ENCODE assay signal across 13 cellular contexts in the genomic region with DNA sequence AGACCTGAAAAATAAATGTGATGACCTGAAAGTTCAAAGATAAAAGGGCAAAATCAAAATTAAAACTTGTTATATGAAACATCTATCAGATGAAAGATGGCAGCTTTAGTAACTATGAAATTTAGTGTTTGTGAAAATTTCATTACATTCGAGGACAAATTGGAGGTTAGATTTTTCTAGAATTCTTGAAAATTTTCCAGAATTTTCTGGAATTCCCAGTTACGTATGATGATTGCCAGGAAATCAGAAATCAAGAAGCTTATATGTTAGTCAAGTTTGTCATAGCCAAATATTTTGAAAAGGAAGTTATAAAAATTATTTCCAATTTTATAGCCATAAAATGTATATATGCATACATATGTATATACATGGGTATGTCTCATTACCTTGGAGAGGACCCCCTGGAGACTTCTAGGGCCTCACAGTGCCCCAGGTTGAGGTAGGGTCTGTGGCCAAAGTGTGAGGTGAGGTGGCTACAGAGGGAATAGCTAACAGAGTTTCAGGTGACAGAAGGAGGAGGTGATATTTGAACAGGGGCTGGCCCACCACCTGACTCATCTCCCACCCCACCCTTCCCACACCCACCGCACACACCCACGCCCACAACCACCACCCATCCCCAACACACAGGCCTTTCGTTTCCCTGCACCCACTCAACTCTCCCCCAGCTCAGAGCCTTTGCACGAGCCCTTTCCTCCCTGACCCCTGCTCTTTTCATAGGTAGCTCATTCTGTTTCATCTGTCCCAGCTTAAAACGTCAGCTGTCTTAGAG. TPM values are rescaled to one million over a fixed set of nuclear protein-coding genes. Genes with fewer than 3 reads are reported as not detected.
DNase-seq lines count a peak whose midpoint lies in the region; ATAC-seq and TF ChIP-seq lines count a peak whose summit lies in the region.
"Had no signal": no experiment of that assay in that cellular context is flagged by ENCODE, and none has a peak within 500 bp of the region (broad histone marks: within the 10 kb centered on the region; RNA-seq: fewer than 3 reads in every experiment).

No MANE protein-coding gene starts in this region.

- H3K4me3 Mint-ChIP-seq in activated CD4-positive, alpha-beta T cell treated with anti-CD3 and anti-CD28 coated beads, Interleukin-2, amount 10 ng/mL, durations not matched to agents 7 days and 5 days = no peak overlapping the region
- H3K4me3 Mint-ChIP-seq in activated naive CD8-positive, alpha-beta T cell treated with anti-CD3 and anti-CD28 coated beads for 36 hours = no peak overlapping the region
- H3K4me3 Mint-ChIP-seq: type B pancreatic cell had no signal

- CTCF ChIA-PET in activated CD4-positive, alpha-beta T cell treated with anti-CD3 and anti-CD28 coated beads, Interleukin-2, amount 10 ng/mL, durations not matched to agents 7 days and 5 days (lab: Charles Lee) = interaction anchor here (1.1 to 4.9 kb wide), 12 partner anchors 9 to 379 kb away, joined by 3 to 42 read pairs (median 5); partner anchors contain the start of genes SLC29A3 and VSIR

- peaks cover 52% of the 10 kb centered on the region for H3K4me1 Mint-ChIP-seq in activated CD4-positive, alpha-beta T cell treated with anti-CD3 and anti-CD28 coated beads, Interleukin-2, amount 10 ng/mL, durations not matched to agents 7 days and 5 days
- peaks cover 45% of the 10 kb centered on the region for H3K4me1 Mint-ChIP-seq in activated naive CD8-positive, alpha-beta T cell treated with anti-CD3 and anti-CD28 coated beads for 36 hours

- no peak overlapping the region for H3K4me3 ChIP-seq in left lung
- H3K4me3 ChIP-seq: skin epidermis had no signal

- TF ChIP-seq CTCF in GM13976 (IDR thresholded peaks at IDR 0.05; ENCODE audit: borderline replicate concordance, control extremely low read depth, extremely low read depth, insufficient read depth, missing control alignments) = no peak
- TF ChIP-seq CTCF in left lung (IDR thresholded peaks at IDR 0.05) = no peak

- ATAC-seq in left lung (no peak), HG03097 (IDR thresholded peaks at IDR 0.05; ENCODE audit: low FRiP score, unreplicated experiment) (no peak)

- no peaks in the 10 kb centered on the region for H3K36me3 Mint-ChIP-seq in activated CD4-positive, alpha-beta T cell treated with anti-CD3 and anti-CD28 coated beads, Interleukin-2, amount 10 ng/mL, durations not matched to agents 7 days and 5 days (ENCODE audit: low read depth)
- no peaks in the 10 kb centered on the region for H3K36me3 Mint-ChIP-seq in activated naive CD8-positive, alpha-beta T cell treated with anti-CD3 and anti-CD28 coated beads for 36 hours
- H3K36me3 Mint-ChIP-seq: type B pancreatic cell had no signal

- H3K4me1 ChIP-seq in left lung = peaks cover 4 to 68% of the 10 kb centered on the region in 2 donors
- H3K4me1 ChIP-seq: Caco-2 had no signal

- peak overlapping the region; percentile 66 for H3K27ac Mint-ChIP-seq in activated CD4-positive, alpha-beta T cell treated with anti-CD3 and anti-CD28 coated beads, Interleukin-2, amount 10 ng/mL, durations not matched to agents 7 days and 5 days
- H3K27ac Mint-ChIP-seq in activated naive CD8-positive, alpha-beta T cell treated with anti-CD3 and anti-CD28 coated beads for 36 hours = peak overlapping the region; percentile 66
- H3K27ac Mint-ChIP-seq: type B pancreatic cell had no signal

- no peaks in the 10 kb centered on the region for H3K27me3 ChIP-seq in left lung

- no peaks in the 10 kb centered on the region for H3K27me3 Mint-ChIP-seq in activated CD4-positive, alpha-beta T cell treated with anti-CD3 and anti-CD28 coated beads, Interleukin-2, amount 10 ng/mL, durations not matched to agents 7 days and 5 days
- no peaks in the 10 kb centered on the region for H3K27me3 Mint-ChIP-seq in activated naive CD8-positive, alpha-beta T cell treated with anti-CD3 and anti-CD28 coated beads for 36 hours
- H3K27me3 Mint-ChIP-seq: type B pancreatic cell had no signal

- no peak overlapping the region for H3K27ac ChIP-seq in left lung

- intact Hi-C loops in left lung (cut with DNase I) = loop anchor here in 1 of 2 donors (10.0 kb wide), 1 partner anchor 303 kb away; the partner anchor contains the start of gene CDH23

- no peaks in the 10 kb centered on the region for H3K9me3 Mint-ChIP-seq in activated CD4-positive, alpha-beta T cell treated with anti-CD3 and anti-CD28 coated beads, Interleukin-2, amount 10 ng/mL, durations not matched to agents 7 days and 5 days
- H3K9me3 Mint-ChIP-seq in activated naive CD8-positive, alpha-beta T cell treated with anti-CD3 and anti-CD28 coated beads for 36 hours = no peaks in the 10 kb centered on the region
- H3K9me3 Mint-ChIP-seq: type B pancreatic cell had no signal

- POLR2A ChIA-PET in activated CD4-positive, alpha-beta T cell treated with anti-CD3 and anti-CD28 coated beads, Interleukin-2, amount 10 ng/mL, durations not matched to agents 7 days and 5 days (lab: Charles Lee) = interaction anchor here (0.5 kb wide), 1 partner anchor 21 kb away, joined by 3 read pairs; no protein-coding TSS in a partner anchor

- in situ Hi-C loops in GM13976 (cut with MboI; ENCODE audit: low sequenced_read_pairs, unreplicated experiment) (no loop called here), G401 (cut with HindIII; ENCODE audit: low sequenced_read_pairs) (no loop called here)

- DNase-seq in GM13976 (ENCODE audit: low spot score) (peak; percentile 73), left lung (no peak), G401 (ENCODE audit: low spot score) (no peak), NCI-H1694 (lab: John Stamatoyannopoulos, UW) (no peak)
- peak; percentile 36 for DNase-seq in activated CD4-positive, alpha-beta T cell treated with anti-CD3 and anti-CD28 coated beads, Interleukin-2, amount 10 ng/mL, durations not matched to agents 7 days and 5 days
- peak; percentile 75 for DNase-seq in activated naive CD8-positive, alpha-beta T cell treated with anti-CD3 and anti-CD28 coated beads for 36 hours
- peak; percentile 63 to 72 for DNase-seq in stimulated activated CD8-positive, alpha-beta memory T cell treated with anti-CD3 and anti-CD28 coated beads, Interleukin-15, amount 100 ng/mL, for 48 hours (ENCODE audit: low read depth in 2 of 2)
- DNase-seq: Caco-2, NCI-H524, SIG-M5 had no signal

- no peaks in the 10 kb centered on the region for H3K9me3 ChIP-seq in left lung
- H3K9me3 ChIP-seq: Caco-2 had no signal

- H3K36me3 ChIP-seq in left lung = no peaks in the 10 kb centered on the region

RNA-seq across cellular contexts. Expression of gene C10orf105, which starts 21.5 kb away (rescaled TPM):
- under 1 TPM; 0.52 to 0.71 TPM for total RNA-seq in activated CD4-positive, alpha-beta T cell treated with anti-CD3 and anti-CD28 coated beads, Interleukin-2, amount 10 ng/mL, durations not matched to agents 7 days and 5 days
- under 1 TPM; 0.24 to 0.41 TPM for total RNA-seq in activated naive CD8-positive, alpha-beta T cell treated with anti-CD3 and anti-CD28 coated beads for 36 hours
- total RNA-seq in left lung = 1 to 10 TPM in 1 of 2 donors, under 1 TPM in 1; 0.17 to 1.0 TPM
- not detected in 2 replicates for total RNA-seq in G401 (2014; rRNA removed; shearing (Covaris generic))
- total RNA-seq: Caco-2 had no signal

Comparison
In these comparisons a context has a peak if more than half of its experiments do, and no peak if none do; other contexts are left out.
1. DNase-seq: peak in GM13976 (single experiment), activated CD4-positive, alpha-beta T cell treated with anti-CD3 and anti-CD28 coated beads, Interleukin-2, amount 10 ng/mL, durations not matched to agents 7 days and 5 days (single experiment), activated naive CD8-positive, alpha-beta T cell treated with anti-CD3 and anti-CD28 coated beads for 36 hours (single experiment) and stimulated activated CD8-positive, alpha-beta memory T cell treated with anti-CD3 and anti-CD28 coated beads, Interleukin-15, amount 100 ng/mL, for 48 hours (2 of 2); none in left lung (0 of 2), G401 (single experiment) and NCI-H1694 (single experiment).